Comparison of ENCODE assay signal across 29 cellular contexts in the genomic region with DNA sequence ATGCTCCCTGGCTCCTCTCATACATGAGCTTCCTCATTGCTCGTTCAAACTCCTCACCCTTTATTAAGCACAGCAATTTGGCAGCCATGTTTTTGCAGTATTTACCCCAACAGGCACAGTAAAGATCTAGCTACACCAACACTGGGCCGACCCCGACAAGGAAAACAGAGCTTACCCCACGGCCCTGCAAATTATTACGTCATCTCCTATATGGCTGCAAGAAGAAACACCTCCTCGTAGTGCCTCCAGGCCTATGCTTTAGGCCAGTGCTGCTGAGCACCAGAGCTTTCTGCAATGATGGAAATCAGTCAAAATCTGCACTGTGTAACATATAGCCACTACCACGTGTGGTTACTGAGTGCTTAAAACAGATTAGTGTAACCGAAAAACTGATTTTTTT. TPM values are rescaled to one million over a fixed set of nuclear protein-coding genes. Genes with fewer than 3 reads are reported as not detected.
"Had no signal": no experiment of that assay in that cellular context is flagged by ENCODE, and none has a peak within 500 bp of the region (broad histone marks: within the 10 kb centered on the region; RNA-seq: fewer than 3 reads in every experiment).

No MANE protein-coding gene starts in this region.

- H3K36me3 ChIP-seq: left ventricle myocardium inferior, ovary, sigmoid colon, spleen, suprapubic skin, thoracic aorta, tibial nerve, uterus had no signal

- H3K9me3 ChIP-seq: left ventricle myocardium inferior, mucosa of descending colon, ovary, sigmoid colon, spleen, suprapubic skin, thoracic aorta, tibial nerve, uterus had no signal

- H3K27ac Mint-ChIP-seq: immature natural killer cell; memory B cell; naive thymus-derived CD4-positive, alpha-beta T cell; natural killer cell treated with Interleukin-12 subunit alpha and Interleukin-12 subunit beta and Interleukin-15 and Interleukin-18, amount 100 ng/mL, for 72 hours; progenitor cell of endocrine pancreas; stimulated activated effector memory CD8-positive, alpha-beta T cell treated with anti-CD3 and anti-CD28 coated beads, Interleukin-12 subunit alpha, Interleukin-12 subunit beta, amount 100 ng/mL, for 72 hours; stimulated activated naive CD8-positive, alpha-beta T cell treated with anti-CD3 and anti-CD28 coated beads, Interleukin-15, Interleukin-2, amounts not matched to agents 100 ng/mL and 50 ng/mL, for 24 hours; type B pancreatic cell had no signal

- DNase-seq: hypothalamus; immature natural killer cell; kidney; left colon; left ventricle myocardium inferior; midbrain; mucosa of descending colon; naive thymus-derived CD4-positive, alpha-beta T cell; ovary; retina; right cardiac atrium; sigmoid colon; small intestine; spleen; stimulated activated CD4-positive, alpha-beta T cell treated with anti-CD3 and anti-CD28 coated beads, Interleukin-4, amount 100 ng/mL, for 24 hours; stimulated activated naive CD4-positive, alpha-beta T cell; uterus had no signal

- H3K4me3 ChIP-seq: left ventricle myocardium inferior, mucosa of descending colon, ovary, sigmoid colon, spleen, suprapubic skin, thoracic aorta, tibial nerve, uterus had no signal

- H3K9me3 Mint-ChIP-seq: immature natural killer cell; memory B cell; naive thymus-derived CD4-positive, alpha-beta T cell; natural killer cell treated with Interleukin-12 subunit alpha and Interleukin-12 subunit beta and Interleukin-15 and Interleukin-18, amount 100 ng/mL, for 72 hours; stimulated activated effector memory CD8-positive, alpha-beta T cell treated with anti-CD3 and anti-CD28 coated beads, Interleukin-12 subunit alpha, Interleukin-12 subunit beta, amount 100 ng/mL, for 72 hours; stimulated activated naive CD8-positive, alpha-beta T cell treated with anti-CD3 and anti-CD28 coated beads, Interleukin-15, Interleukin-2, amounts not matched to agents 100 ng/mL and 50 ng/mL, for 24 hours; type B pancreatic cell had no signal

- H3K4me3 Mint-ChIP-seq: immature natural killer cell; memory B cell; naive thymus-derived CD4-positive, alpha-beta T cell; natural killer cell treated with Interleukin-12 subunit alpha and Interleukin-12 subunit beta and Interleukin-15 and Interleukin-18, amount 100 ng/mL, for 72 hours; stimulated activated effector memory CD8-positive, alpha-beta T cell treated with anti-CD3 and anti-CD28 coated beads, Interleukin-12 subunit alpha, Interleukin-12 subunit beta, amount 100 ng/mL, for 72 hours; stimulated activated naive CD8-positive, alpha-beta T cell treated with anti-CD3 and anti-CD28 coated beads, Interleukin-15, Interleukin-2, amounts not matched to agents 100 ng/mL and 50 ng/mL, for 24 hours; type B pancreatic cell had no signal

- ATAC-seq: left colon; mucosa of descending colon; naive thymus-derived CD4-positive, alpha-beta T cell; natural killer cell treated with Interleukin-12 subunit alpha and Interleukin-12 subunit beta and Interleukin-15 and Interleukin-18, amount 100 ng/mL, for 72 hours; right cardiac atrium; stimulated activated effector memory CD8-positive, alpha-beta T cell treated with anti-CD3 and anti-CD28 coated beads, Interleukin-12 subunit alpha, Interleukin-12 subunit beta, amount 100 ng/mL, for 72 hours had no signal

- H3K4me1 Mint-ChIP-seq: memory B cell; stimulated activated effector memory CD8-positive, alpha-beta T cell treated with anti-CD3 and anti-CD28 coated beads, Interleukin-12 subunit alpha, Interleukin-12 subunit beta, amount 100 ng/mL, for 72 hours had no signal

- H3K27ac ChIP-seq: left ventricle myocardium inferior, ovary, sigmoid colon, spleen, suprapubic skin, thoracic aorta, tibial nerve, uterus had no signal

- H3K36me3 Mint-ChIP-seq: memory B cell; naive thymus-derived CD4-positive, alpha-beta T cell; natural killer cell treated with Interleukin-12 subunit alpha and Interleukin-12 subunit beta and Interleukin-15 and Interleukin-18, amount 100 ng/mL, for 72 hours; stimulated activated effector memory CD8-positive, alpha-beta T cell treated with anti-CD3 and anti-CD28 coated beads, Interleukin-12 subunit alpha, Interleukin-12 subunit beta, amount 100 ng/mL, for 72 hours; type B pancreatic cell had no signal

RNA-seq across cellular contexts. Expression of gene TMC2, which starts 26.7 kb away (rescaled TPM):
- total RNA-seq: kidney; left colon; left ventricle myocardium inferior; lung microvascular endothelial cell; myocyte; natural killer cell treated with Interleukin-12 subunit alpha and Interleukin-12 subunit beta and Interleukin-15 and Interleukin-18, amount 100 ng/mL, for 72 hours; progenitor cell of endocrine pancreas; right cardiac atrium; suprapubic skin; thoracic aorta; ureter; uterus had no signal
- polyA plus RNA-seq: naive thymus-derived CD4-positive, alpha-beta T cell; right cardiac atrium had no signal
